ENCODE assay signal across 11 cellular contexts in the genomic region with DNA sequence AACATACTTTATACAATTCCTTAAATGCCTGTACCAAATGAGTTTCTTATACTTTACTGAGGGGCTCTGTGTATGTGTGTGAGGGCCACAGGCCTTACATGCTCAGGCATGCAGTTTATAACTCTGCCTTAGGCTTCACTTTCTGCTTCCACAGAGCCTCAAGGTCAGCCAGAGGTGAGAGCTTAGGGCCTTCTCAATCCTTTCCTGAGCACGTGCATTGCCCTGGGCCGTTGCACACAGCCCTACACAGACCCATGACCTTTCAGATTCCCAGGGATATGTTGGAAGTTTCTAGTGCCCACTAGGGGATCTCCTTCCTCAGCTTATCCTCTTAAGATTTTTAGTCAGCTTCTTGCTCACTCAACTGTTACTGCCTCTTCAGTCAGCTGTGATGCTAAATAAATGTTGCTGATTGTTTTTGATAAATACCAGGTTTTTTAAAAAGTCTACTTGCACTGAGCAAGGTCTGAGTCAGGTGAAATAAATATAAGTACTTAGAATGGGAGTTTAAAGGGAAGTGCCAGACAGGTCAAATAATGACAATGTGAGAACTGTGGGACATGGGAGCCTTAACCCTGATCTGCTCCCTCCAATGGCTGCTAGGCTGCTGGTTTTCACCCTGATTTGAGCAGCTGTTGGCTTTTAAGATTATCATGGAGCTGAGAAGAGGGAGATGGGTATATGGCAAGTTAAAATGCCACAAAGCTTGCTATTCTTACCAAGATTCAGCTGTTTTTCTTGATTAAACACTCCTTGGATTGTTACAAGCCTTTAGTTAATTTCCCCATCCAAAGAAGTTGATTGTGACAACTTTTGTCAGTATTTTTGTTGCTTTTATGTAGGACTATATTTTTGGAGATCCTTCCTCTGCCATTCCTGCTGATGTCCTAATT.
DNase-seq lines count a peak whose midpoint lies in the region; ATAC-seq and TF ChIP-seq lines count a peak whose summit lies in the region.
"Had no signal": no experiment of that assay in that cellular context is flagged by ENCODE, and none has a peak within 500 bp of the region (broad histone marks: within the 10 kb centered on the region; RNA-seq: fewer than 3 reads in every experiment).

No MANE protein-coding gene starts in this region.

- no peaks in the 10 kb centered on the region for H3K9me3 ChIP-seq in CD4-positive, alpha-beta memory T cell (ENCODE audit: control insufficient read depth in 1 of 2, low read length in 2 of 2)
- H3K9me3 ChIP-seq: A549 had no signal

- no peak for ATAC-seq in GM18870 (IDR thresholded peaks at IDR 0.05; ENCODE audit: unreplicated experiment)

- no peaks in the 10 kb centered on the region for H3K36me3 ChIP-seq in CD4-positive, alpha-beta memory T cell (ENCODE audit: insufficient read depth, low read length)

- CTCF ChIA-PET in CD4-positive, alpha-beta memory T cell (lab: Charles Lee; ENCODE audit: partially characterized antibody), result interaction anchor here (1.4 kb wide), 1 partner anchor 700 kb away, joined by 4 read pairs; no protein-coding TSS in a partner anchor

- H3K27ac Mint-ChIP-seq in CD4-positive, alpha-beta memory T cell, result no peak overlapping the region

- POLR2A ChIA-PET in CD4-positive, alpha-beta memory T cell (lab: Charles Lee; ENCODE audit: partially characterized antibody), result no interaction called here

- no peaks in the 10 kb centered on the region for H3K27me3 ChIP-seq in CD4-positive, alpha-beta memory T cell (ENCODE audit: insufficient read depth, low read length)

- peaks cover 0 to 2% (median 0%) of the 10 kb centered on the region in 8 donors for H3K9me3 Mint-ChIP-seq in CD4-positive, alpha-beta memory T cell

- no peaks in the 10 kb centered on the region for H3K36me3 Mint-ChIP-seq in CD4-positive, alpha-beta memory T cell

- peak; percentile 9 to 40 for DNase-seq in NCI-H524 (lab: John Stamatoyannopoulos, UW)
- no peak for DNase-seq in NCI-H524 treated with DMSO at 0.1 percent for 48 hours (lab: John Stamatoyannopoulos, UW)
- peak; percentile 37 for DNase-seq in astrocyte of the spinal cord (ENCODE audit: low read depth, low spot score)
- DNase-seq in iPS-NIHi11 (ENCODE audit: low spot score), result peak; percentile 20
- no peak for DNase-seq in activated T-cell treated with anti-CD3 and anti-CD28 coated beads, Interleukin-2, amount 50 U/mL, for 48 hours
- no peak for DNase-seq in activated CD8-positive, alpha-beta memory T cell treated with anti-CD3 and anti-CD28 coated beads for 24 hours
- no peak for DNase-seq in CD4-positive, alpha-beta memory T cell
- DNase-seq: NCI-H774 had no signal

- H3K4me3 ChIP-seq in astrocyte of the spinal cord (ENCODE audit: low read depth, low read length), result no peak overlapping the region
- no peak overlapping the region for H3K4me3 ChIP-seq in CD4-positive, alpha-beta memory T cell (ENCODE audit: low read length in 2 of 2)
- H3K4me3 ChIP-seq: A549 had no signal

- H3K4me3 Mint-ChIP-seq in CD4-positive, alpha-beta memory T cell, result no peak overlapping the region
- H3K4me3 Mint-ChIP-seq: neural crest cell had no signal

- peak; percentile 31 for TF ChIP-seq CTCF in astrocyte of the spinal cord (IDR thresholded peaks at IDR 0.05; ENCODE audit: low read depth, low read length)

- H3K27ac ChIP-seq in CD4-positive, alpha-beta memory T cell (ENCODE audit: low read depth, low read length), result no peak overlapping the region

- in situ Hi-C loops in astrocyte of the spinal cord (cut with HindIII; ENCODE audit: low sequenced_read_pairs), result no loop called here

- H3K4me1 Mint-ChIP-seq in CD4-positive, alpha-beta memory T cell, result peaks cover 0 to 4% (median under 1%) of the 10 kb centered on the region in 4 donors

- no peaks in the 10 kb centered on the region for H3K4me1 ChIP-seq in CD4-positive, alpha-beta memory T cell (ENCODE audit: insufficient read depth, low read length)
- H3K4me1 ChIP-seq: A549 had no signal

- intact Hi-C loops in CD4-positive, alpha-beta memory T cell (cut with micrococcal nuclease), result no loop called here

- H3K27me3 Mint-ChIP-seq in CD4-positive, alpha-beta memory T cell, result no peaks in the 10 kb centered on the region

Comparison
In these comparisons a context has a peak if more than half of its experiments do, and no peak if none do; other contexts are left out.
1. DNase-seq: peak in NCI-H524 (2 of 2), astrocyte of the spinal cord (single experiment) and iPS-NIHi11 (single experiment); none in NCI-H524 treated with DMSO at 0.1 percent for 48 hours (single experiment), activated T-cell treated with anti-CD3 and anti-CD28 coated beads, Interleukin-2, amount 50 U/mL, for 48 hours (0 of 2), activated CD8-positive, alpha-beta memory T cell treated with anti-CD3 and anti-CD28 coated beads for 24 hours (single experiment) and CD4-positive, alpha-beta memory T cell (0 of 5).